Comparison of ENCODE assay signal across 2 cellular contexts in genomic region chr5:177455036-177455660, GRCh38.
A peak's percentile ranks its signal among the peaks of the same experiment; 100 is the strongest.
TF ChIP-seq lines count a peak whose summit lies in the region.

No MANE protein-coding gene starts in this region.

TF ChIP-seq in GM23338, 12 proteins besides CTCF, POLR2A, EP300 and RAD21:
- TF ChIP-seq STAT1 (IDR thresholded peaks at IDR 0.05; ENCODE audit: unreplicated experiment), result no peak
- TF ChIP-seq EZH2phosphoT487 (IDR thresholded peaks at IDR 0.05; ENCODE audit: unreplicated experiment), result no peak
- no peak for TF ChIP-seq ZNF331 (CRISPR knock-in tag; IDR thresholded peaks at IDR 0.05; ENCODE audit: low read depth)
- peak; percentile 68; the same call in 1 of the 2 replicates for TF ChIP-seq POLR2AphosphoS5 (IDR thresholded peaks at IDR 0.05; ENCODE audit: low read depth)
- no peak for TF ChIP-seq ZNF462 (CRISPR knock-in tag; IDR thresholded peaks at IDR 0.05)
- TF ChIP-seq REST (IDR thresholded peaks at IDR 0.05; ENCODE audit: unreplicated experiment), result no peak
- peak; percentile 56; the same call in 1 of the 2 replicates for TF ChIP-seq CREB1 (CRISPR knock-in tag; IDR thresholded peaks at IDR 0.05; ENCODE audit: low read depth)
- TF ChIP-seq NANOG (IDR thresholded peaks at IDR 0.05; ENCODE audit: borderline replicate concordance), result no peak
- TF ChIP-seq ETS1 (IDR thresholded peaks at IDR 0.05), result peak; percentile 84
- TF ChIP-seq EZH2 (IDR thresholded peaks at IDR 0.05; ENCODE audit: low read depth, unreplicated experiment), result no peak
- TF ChIP-seq ZNF114 (CRISPR knock-in tag; IDR thresholded peaks at IDR 0.05), result no peak
- TF ChIP-seq JUNB (IDR thresholded peaks at IDR 0.05; ENCODE audit: unreplicated experiment), result no peak

TF ChIP-seq in SK-N-SH, 30 proteins besides CTCF, POLR2A, EP300 and RAD21:
- TF ChIP-seq SMC3 (IDR thresholded peaks at IDR 0.05; ENCODE audit: low read depth, low read length) (peak; percentile 7; the same call in 1 of the 2 replicates), GATA2 (CRISPR knock-in tag; IDR thresholded peaks at IDR 0.05) (no peak), EZH2phosphoT487 (IDR thresholded peaks at IDR 0.05; ENCODE audit: borderline replicate concordance, low read depth) (no peak), GABPA (IDR thresholded peaks at IDR 0.05; ENCODE audit: low read depth) (peak; percentile 46), NRF1 (IDR thresholded peaks at IDR 0.05; ENCODE audit: low read depth, low read length) (peak; percentile 53), SIN3A (IDR thresholded peaks at IDR 0.05; ENCODE audit: borderline replicate concordance, low read depth, low read length) (peak; percentile 6; the same call in 1 of the 2 replicates), TEAD4 (IDR thresholded peaks at IDR 0.05; ENCODE audit: borderline replicate concordance, insufficient read depth) (no peak), CHD2 (IDR thresholded peaks at IDR 0.05; ENCODE audit: low read length, partially characterized antibody) (no peak), TCF12 (IDR thresholded peaks at IDR 0.05) (no peak), POLR2AphosphoS5 (IDR thresholded peaks at IDR 0.05; ENCODE audit: low read depth, low read length) (no peak), MAX (IDR thresholded peaks at IDR 0.05; ENCODE audit: low read depth) (peak; percentile 6; the same call in 1 of the 2 replicates), JUND (IDR thresholded peaks at IDR 0.05) (no peak), USF1 (IDR thresholded peaks at IDR 0.05; ENCODE audit: borderline replicate concordance, low read depth) (no peak)
TF ChIP-seq in SK-N-SH: peak in this region for 5.
